In the genomic region with DNA sequence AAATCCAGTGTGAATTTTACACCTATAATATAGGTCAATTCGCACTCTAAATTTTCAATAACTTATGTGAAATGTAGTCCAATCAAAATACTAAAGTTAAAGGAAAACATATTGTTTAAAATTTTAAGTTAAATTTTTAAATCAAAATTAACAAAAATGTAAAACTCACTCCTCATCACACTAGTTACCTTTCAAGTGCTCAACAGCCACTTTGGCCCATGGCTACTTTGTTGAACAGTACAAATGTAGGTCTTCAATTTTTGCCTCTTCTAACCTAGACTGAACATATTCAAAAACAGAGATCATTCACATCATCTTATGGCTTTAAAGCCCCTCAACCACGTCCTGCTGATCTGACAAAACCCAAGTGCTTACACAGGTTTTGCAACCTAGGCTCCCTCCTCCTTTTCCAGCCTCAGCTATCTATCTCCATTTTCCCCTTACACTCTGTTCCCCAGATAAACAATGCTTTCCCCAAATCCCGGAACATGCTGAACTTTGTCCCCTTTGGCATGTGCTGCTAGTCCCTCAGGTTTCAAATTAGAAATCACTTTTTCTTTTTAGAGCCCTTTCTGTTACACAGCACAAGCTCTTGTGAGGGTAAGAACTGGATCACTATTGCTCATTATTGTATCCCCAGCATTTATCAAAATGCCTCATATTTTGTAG, we compare ENCODE assay signal across 1 cellular context.
TF ChIP-seq lines count a peak whose summit lies in the region.

No MANE protein-coding gene starts in this region.

TF ChIP-seq in WTC11, 78 proteins besides CTCF, POLR2A, EP300 and RAD21 (continued from another document):
- TF ChIP-seq, protein P1, sequence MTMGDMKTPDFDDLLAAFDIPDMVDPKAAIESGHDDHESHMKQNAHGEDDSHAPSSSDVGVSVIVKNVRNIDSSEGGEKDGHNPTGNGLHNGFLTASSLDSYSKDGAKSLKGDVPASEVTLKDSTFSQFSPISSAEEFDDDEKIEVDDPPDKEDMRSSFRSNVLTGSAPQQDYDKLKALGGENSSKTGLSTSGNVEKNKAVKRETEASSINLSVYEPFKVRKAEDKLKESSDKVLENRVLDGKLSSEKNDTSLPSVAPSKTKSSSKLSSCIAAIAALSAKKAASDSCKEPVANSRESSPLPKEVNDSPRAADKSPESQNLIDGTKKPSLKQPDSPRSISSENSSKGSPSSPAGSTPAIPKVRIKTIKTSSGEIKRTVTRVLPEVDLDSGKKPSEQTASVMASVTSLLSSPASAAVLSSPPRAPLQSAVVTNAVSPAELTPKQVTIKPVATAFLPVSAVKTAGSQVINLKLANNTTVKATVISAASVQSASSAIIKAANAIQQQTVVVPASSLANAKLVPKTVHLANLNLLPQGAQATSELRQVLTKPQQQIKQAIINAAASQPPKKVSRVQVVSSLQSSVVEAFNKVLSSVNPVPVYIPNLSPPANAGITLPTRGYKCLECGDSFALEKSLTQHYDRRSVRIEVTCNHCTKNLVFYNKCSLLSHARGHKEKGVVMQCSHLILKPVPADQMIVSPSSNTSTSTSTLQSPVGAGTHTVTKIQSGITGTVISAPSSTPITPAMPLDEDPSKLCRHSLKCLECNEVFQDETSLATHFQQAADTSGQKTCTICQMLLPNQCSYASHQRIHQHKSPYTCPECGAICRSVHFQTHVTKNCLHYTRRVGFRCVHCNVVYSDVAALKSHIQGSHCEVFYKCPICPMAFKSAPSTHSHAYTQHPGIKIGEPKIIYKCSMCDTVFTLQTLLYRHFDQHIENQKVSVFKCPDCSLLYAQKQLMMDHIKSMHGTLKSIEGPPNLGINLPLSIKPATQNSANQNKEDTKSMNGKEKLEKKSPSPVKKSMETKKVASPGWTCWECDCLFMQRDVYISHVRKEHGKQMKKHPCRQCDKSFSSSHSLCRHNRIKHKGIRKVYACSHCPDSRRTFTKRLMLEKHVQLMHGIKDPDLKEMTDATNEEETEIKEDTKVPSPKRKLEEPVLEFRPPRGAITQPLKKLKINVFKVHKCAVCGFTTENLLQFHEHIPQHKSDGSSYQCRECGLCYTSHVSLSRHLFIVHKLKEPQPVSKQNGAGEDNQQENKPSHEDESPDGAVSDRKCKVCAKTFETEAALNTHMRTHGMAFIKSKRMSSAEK (CRISPR knock-in tag; IDR thresholded peaks at IDR 0.05; ENCODE audit: borderline replicate concordance) = no peak
- TF ChIP-seq FOXJ3 (CRISPR knock-in tag; IDR thresholded peaks at IDR 0.05; ENCODE audit: borderline replicate concordance) (no peak), RELA (CRISPR knock-in tag; IDR thresholded peaks at IDR 0.05; ENCODE audit: borderline replicate concordance) (no peak), ZNF121 (CRISPR knock-in tag; IDR thresholded peaks at IDR 0.05) (no peak), NFATC4 (CRISPR knock-in tag; IDR thresholded peaks at IDR 0.05) (no peak), MXD4 (CRISPR knock-in tag; IDR thresholded peaks at IDR 0.05; ENCODE audit: borderline replicate concordance) (no peak), ZNF263 (CRISPR knock-in tag; IDR thresholded peaks at IDR 0.05; ENCODE audit: low read depth) (no peak), FOXK1 (CRISPR knock-in tag; IDR thresholded peaks at IDR 0.05) (no peak)
- TF ChIP-seq, protein P2, sequence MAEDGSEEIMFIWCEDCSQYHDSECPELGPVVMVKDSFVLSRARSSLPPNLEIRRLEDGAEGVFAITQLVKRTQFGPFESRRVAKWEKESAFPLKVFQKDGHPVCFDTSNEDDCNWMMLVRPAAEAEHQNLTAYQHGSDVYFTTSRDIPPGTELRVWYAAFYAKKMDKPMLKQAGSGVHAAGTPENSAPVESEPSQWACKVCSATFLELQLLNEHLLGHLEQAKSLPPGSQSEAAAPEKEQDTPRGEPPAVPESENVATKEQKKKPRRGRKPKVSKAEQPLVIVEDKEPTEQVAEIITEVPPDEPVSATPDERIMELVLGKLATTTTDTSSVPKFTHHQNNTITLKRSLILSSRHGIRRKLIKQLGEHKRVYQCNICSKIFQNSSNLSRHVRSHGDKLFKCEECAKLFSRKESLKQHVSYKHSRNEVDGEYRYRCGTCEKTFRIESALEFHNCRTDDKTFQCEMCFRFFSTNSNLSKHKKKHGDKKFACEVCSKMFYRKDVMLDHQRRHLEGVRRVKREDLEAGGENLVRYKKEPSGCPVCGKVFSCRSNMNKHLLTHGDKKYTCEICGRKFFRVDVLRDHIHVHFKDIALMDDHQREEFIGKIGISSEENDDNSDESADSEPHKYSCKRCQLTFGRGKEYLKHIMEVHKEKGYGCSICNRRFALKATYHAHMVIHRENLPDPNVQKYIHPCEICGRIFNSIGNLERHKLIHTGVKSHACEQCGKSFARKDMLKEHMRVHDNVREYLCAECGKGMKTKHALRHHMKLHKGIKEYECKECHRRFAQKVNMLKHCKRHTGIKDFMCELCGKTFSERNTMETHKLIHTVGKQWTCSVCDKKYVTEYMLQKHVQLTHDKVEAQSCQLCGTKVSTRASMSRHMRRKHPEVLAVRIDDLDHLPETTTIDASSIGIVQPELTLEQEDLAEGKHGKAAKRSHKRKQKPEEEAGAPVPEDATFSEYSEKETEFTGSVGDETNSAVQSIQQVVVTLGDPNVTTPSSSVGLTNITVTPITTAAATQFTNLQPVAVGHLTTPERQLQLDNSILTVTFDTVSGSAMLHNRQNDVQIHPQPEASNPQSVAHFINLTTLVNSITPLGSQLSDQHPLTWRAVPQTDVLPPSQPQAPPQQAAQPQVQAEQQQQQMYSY (CRISPR knock-in tag; IDR thresholded peaks at IDR 0.05) = no peak
- TF ChIP-seq, protein P3, sequence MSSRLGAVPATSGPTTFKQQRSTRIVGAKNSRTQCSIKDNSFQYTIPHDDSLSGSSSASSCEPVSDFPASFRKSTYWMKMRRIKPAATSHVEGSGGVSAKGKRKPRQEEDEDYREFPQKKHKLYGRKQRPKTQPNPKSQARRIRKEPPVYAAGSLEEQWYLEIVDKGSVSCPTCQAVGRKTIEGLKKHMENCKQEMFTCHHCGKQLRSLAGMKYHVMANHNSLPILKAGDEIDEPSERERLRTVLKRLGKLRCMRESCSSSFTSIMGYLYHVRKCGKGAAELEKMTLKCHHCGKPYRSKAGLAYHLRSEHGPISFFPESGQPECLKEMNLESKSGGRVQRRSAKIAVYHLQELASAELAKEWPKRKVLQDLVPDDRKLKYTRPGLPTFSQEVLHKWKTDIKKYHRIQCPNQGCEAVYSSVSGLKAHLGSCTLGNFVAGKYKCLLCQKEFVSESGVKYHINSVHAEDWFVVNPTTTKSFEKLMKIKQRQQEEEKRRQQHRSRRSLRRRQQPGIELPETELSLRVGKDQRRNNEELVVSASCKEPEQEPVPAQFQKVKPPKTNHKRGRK (CRISPR knock-in tag; IDR thresholded peaks at IDR 0.05; ENCODE audit: borderline replicate concordance) = no peak
- TF ChIP-seq, protein P4, sequence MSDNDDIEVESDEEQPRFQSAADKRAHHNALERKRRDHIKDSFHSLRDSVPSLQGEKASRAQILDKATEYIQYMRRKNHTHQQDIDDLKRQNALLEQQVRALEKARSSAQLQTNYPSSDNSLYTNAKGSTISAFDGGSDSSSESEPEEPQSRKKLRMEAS (CRISPR knock-in tag; IDR thresholded peaks at IDR 0.05) = no peak
